In the genomic region with DNA sequence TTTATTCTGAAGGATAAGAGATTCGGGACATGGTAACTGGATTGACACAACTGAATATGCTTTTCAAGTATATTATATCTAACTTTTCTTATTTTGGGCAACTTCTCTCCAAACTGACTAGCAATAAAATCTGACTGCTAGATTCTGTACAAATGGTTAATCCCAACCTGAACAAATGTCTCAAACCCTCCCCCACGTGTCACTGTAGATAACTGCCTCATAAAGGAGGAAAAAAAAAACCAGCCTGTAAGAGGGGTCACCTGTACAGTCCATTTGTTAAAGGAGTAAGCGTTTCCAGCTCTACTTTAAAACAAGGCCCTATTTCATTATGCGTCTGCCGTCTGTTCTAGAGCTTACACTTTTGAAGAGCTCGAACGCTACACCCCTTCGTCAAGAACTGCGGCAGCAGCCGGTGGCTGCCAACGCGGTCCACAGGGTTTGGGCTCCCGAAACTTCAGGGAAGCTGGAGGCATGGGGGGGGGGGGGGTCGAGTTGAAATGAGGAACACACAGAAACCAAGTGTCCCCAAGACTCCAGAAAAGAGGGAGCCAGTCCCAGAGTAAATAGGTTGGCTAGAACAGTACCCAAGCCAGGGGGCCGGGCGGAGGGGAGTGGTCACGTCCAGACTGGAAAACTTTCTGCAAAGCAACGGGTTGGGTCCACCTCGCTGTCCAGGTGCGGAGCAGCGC, we compare ENCODE assay signal across 8 cellular contexts. TPM values are rescaled to one million over a fixed set of nuclear protein-coding genes. Genes with fewer than 3 reads are reported as not detected.
DNase-seq lines count a peak whose midpoint lies in the region; ATAC-seq and TF ChIP-seq lines count a peak whose summit lies in the region.

No MANE protein-coding gene starts in this region.

- H3K27ac ChIP-seq in BLaER1 treated with 17β-estradiol and CSF1 and Interleukin-3, amounts not matched to agents 10 nM and 100 nM: peak overlapping the region; percentile 84 to 93 (median 90)
- H3K27ac ChIP-seq in ectodermal cell (ENCODE audit: insufficient read depth, low read depth, low read length, poor library complexity, severe bottlenecking) (peak overlapping the region; percentile 70), mesodermal cell (ENCODE audit: low read depth, low read length, severe bottlenecking) (peak overlapping the region; percentile 55), uterus (peak overlapping the region; percentile 92 to 98)

- peaks cover 0 to 22% (median 10%) of the 10 kb centered on the region in 11 experiments; a peak in 10 of 22 replicates for H4K20me1 ChIP-seq in BLaER1 treated with 17β-estradiol and CSF1 and Interleukin-3, amounts not matched to agents 10 nM and 100 nM

- WGBS in ectodermal cell, 2 experiments: 1 to 5% methylated on average over 20 of the region's 21 CpGs
- WGBS in mesodermal cell (ENCODE audit: insufficient coverage in 2 of 2), 2 experiments: 0% methylated on average over 8 to 13 of the region's 21 CpGs

- TF ChIP-seq CTCF in uterus (IDR thresholded peaks at IDR 0.05): no peak

- DNase-seq in OCI-M2 (lab: John Stamatoyannopoulos, UW; ENCODE audit: unreplicated experiment): peak; percentile 50
- DNase-seq in uterus: no peak
- DNase-seq in NCI-H446 (lab: John Stamatoyannopoulos, UW): no peak

- H3K4me3 ChIP-seq in BLaER1 treated with 17β-estradiol and CSF1 and Interleukin-3, amounts not matched to agents 10 nM and 100 nM: peak overlapping the region; percentile 81 to 97 (median 88)
- H3K4me3 ChIP-seq in ectodermal cell (ENCODE audit: insufficient read depth, low read depth, low read length) (peak overlapping the region; percentile 87), mesodermal cell (ENCODE audit: extremely low read depth, insufficient read depth, low read length, poor library complexity, severe bottlenecking) (peak overlapping the region; percentile 84), uterus (peak overlapping the region; percentile 94 to 99)

- H3K9ac ChIP-seq in BLaER1 treated with 17β-estradiol and CSF1 and Interleukin-3, amounts not matched to agents 10 nM and 100 nM: peak overlapping the region; percentile 82 to 94 (median 89)

- H3K27me3 ChIP-seq in BLaER1 treated with 17β-estradiol and CSF1 and Interleukin-3, amounts not matched to agents 10 nM and 100 nM: no peaks in the 10 kb centered on the region
- no peaks in the 10 kb centered on the region for H3K27me3 ChIP-seq in ectodermal cell (ENCODE audit: control insufficient read depth, insufficient read depth, low read length, poor library complexity, severe bottlenecking)
- H3K27me3 ChIP-seq in uterus: no peaks in the 10 kb centered on the region

- H3K4me2 ChIP-seq in BLaER1 treated with 17β-estradiol and CSF1 and Interleukin-3, amounts not matched to agents 10 nM and 100 nM: peak overlapping the region; percentile 77 to 93 (median 89)

- intact Hi-C loops in uterus (cut with DNase I; ENCODE audit: low total_unique reads): no loop called here

- H3K9me3 ChIP-seq in BLaER1 treated with 17β-estradiol and CSF1 and Interleukin-3, amounts not matched to agents 10 nM and 100 nM (replicated peaks in 1 of 11): no peaks in the 10 kb centered on the region
- H3K9me3 ChIP-seq in ectodermal cell (ENCODE audit: control insufficient read depth, low read length): no peaks in the 10 kb centered on the region
- no peaks in the 10 kb centered on the region for H3K9me3 ChIP-seq in mesodermal cell (ENCODE audit: control insufficient read depth, low read length)
- H3K9me3 ChIP-seq in uterus: no peaks in the 10 kb centered on the region

- no peak for TF ChIP-seq POLR2A in uterus (IDR thresholded peaks at IDR 0.05)

- H3K4me1 ChIP-seq in BLaER1 treated with 17β-estradiol and CSF1 and Interleukin-3, amounts not matched to agents 10 nM and 100 nM: peaks cover 34 to 55% (median 44%) of the 10 kb centered on the region in 10 experiments
- H3K4me1 ChIP-seq in ectodermal cell (ENCODE audit: control insufficient read depth, insufficient read depth, low read length) (peaks cover 7% of the 10 kb centered on the region), mesodermal cell (ENCODE audit: control insufficient read depth, insufficient read depth, low read length, poor library complexity, severe bottlenecking) (peaks cover 15% of the 10 kb centered on the region), uterus (peaks cover 5 to 13% of the 10 kb centered on the region in 2 donors)

- H3K36me3 ChIP-seq in BLaER1 treated with 17β-estradiol and CSF1 and Interleukin-3, amounts not matched to agents 10 nM and 100 nM: peaks cover 0 to 10% (median 4%) of the 10 kb centered on the region in 11 experiments; a peak in 10 of 22 replicates
- no peaks in the 10 kb centered on the region for H3K36me3 ChIP-seq in ectodermal cell (ENCODE audit: control insufficient read depth, insufficient read depth, low read length)
- no peaks in the 10 kb centered on the region for H3K36me3 ChIP-seq in mesodermal cell (ENCODE audit: control insufficient read depth, insufficient read depth, low read length)
- H3K36me3 ChIP-seq in uterus: no peaks in the 10 kb centered on the region

- ATAC-seq in GM19035 (IDR thresholded peaks at IDR 0.05; ENCODE audit: unreplicated experiment): peak; percentile 66
- ATAC-seq in HG03139 (IDR thresholded peaks at IDR 0.05; ENCODE audit: unreplicated experiment): peak; percentile 56

RNA-seq across cellular contexts. Expression of a gene that starts 0.5 kb away (rescaled TPM):
- 32.5 TPM for polyA plus RNA-seq in ectodermal cell (2013, experiment 1 of 4)
- polyA plus RNA-seq in ectodermal cell (2013, experiment 2 of 4): 37.3 TPM
- polyA plus RNA-seq in ectodermal cell (2013, experiment 3 of 4): 22.9 TPM
- polyA plus RNA-seq in ectodermal cell (2013, experiment 4 of 4): 24.5 TPM
- 31.0 TPM for polyA plus RNA-seq in mesodermal cell (2013, experiment 1 of 2)
- 32.2 TPM for polyA plus RNA-seq in mesodermal cell (2013, experiment 2 of 2)
- 100 to 1,000 TPM in 2 of 4 donors, 10 to 100 TPM in 2; 39.7 to 143 (median 98.3) TPM for total RNA-seq in uterus

RNA-seq across cellular contexts. Expression of a gene that starts 0.6 kb away (rescaled TPM):
- 18.3 TPM for polyA plus RNA-seq in ectodermal cell (2013, experiment 1 of 4)
- 18.6 TPM for polyA plus RNA-seq in ectodermal cell (2013, experiment 2 of 4)
- polyA plus RNA-seq in ectodermal cell (2013, experiment 3 of 4): 13.6 TPM
- 16.9 TPM for polyA plus RNA-seq in ectodermal cell (2013, experiment 4 of 4)
- polyA plus RNA-seq in mesodermal cell (2013, experiment 1 of 2): 11.8 TPM
- polyA plus RNA-seq in mesodermal cell (2013, experiment 2 of 2): 12.2 TPM
- total RNA-seq in uterus: 10 to 100 TPM in 1 of 4 donors, 1 to 10 TPM in 2, not detected in 1; 5.4 to 16.8 (median 10.0) TPM

RNA-seq across cellular contexts. Expression of a gene that starts 16.8 kb away (rescaled TPM):
- polyA plus RNA-seq in ectodermal cell (2013, experiment 1 of 4): 41.0 TPM
- 41.3 TPM for polyA plus RNA-seq in ectodermal cell (2013, experiment 2 of 4)
- polyA plus RNA-seq in ectodermal cell (2013, experiment 3 of 4): 34.5 TPM
- polyA plus RNA-seq in ectodermal cell (2013, experiment 4 of 4): 46.9 TPM
- 44.4 TPM for polyA plus RNA-seq in mesodermal cell (2013, experiment 1 of 2)
- 54.9 TPM for polyA plus RNA-seq in mesodermal cell (2013, experiment 2 of 2)
- 100 to 1,000 TPM in 2 of 4 donors, 10 to 100 TPM in 2; 13.6 to 287 (median 110) TPM for total RNA-seq in uterus
